Comparison of ENCODE assay signal across 8 cellular contexts in genomic region chr17:8965394-8966168, GRCh38. TPM values are rescaled to one million over a fixed set of nuclear protein-coding genes. Genes with fewer than 3 reads are reported as not detected.
DNase-seq lines count a peak whose midpoint lies in the region; ATAC-seq and TF ChIP-seq lines count a peak whose summit lies in the region.

Gene PIK3R5 (minus strand): TSS chr17:8965707. CDS start chr17:8911494, 54,213 bp downstream.

- H3K4me1 Mint-ChIP-seq in CD4-positive, alpha-beta memory T cell, result peaks cover 35 to 46% (median 39%) of the 10 kb centered on the region in 4 donors

- H3K9me3 ChIP-seq in CD4-positive, alpha-beta memory T cell (ENCODE audit: control insufficient read depth in 1 of 2, low read length in 2 of 2), result no peaks in the 10 kb centered on the region
- peaks cover 0 to 6% (median 0%) of the 10 kb centered on the region in 11 donors for H3K9me3 ChIP-seq in heart right ventricle
- peaks cover 0 to 2% (median 0%) of the 10 kb centered on the region in 3 donors for H3K9me3 ChIP-seq in skeletal muscle tissue (ENCODE audit: control insufficient read depth in 3 of 3, low read length in 3 of 3)

- peak within 1 kb of the TSS; percentile 79 for H3K27ac ChIP-seq in CD4-positive, alpha-beta memory T cell (ENCODE audit: low read depth, low read length)
- peak within 1 kb of the TSS in 8 of 10 donors; percentile 35 to 98 (median 62) for H3K27ac ChIP-seq in heart right ventricle
- peak within 1 kb of the TSS; percentile 58 for H3K27ac ChIP-seq in skeletal muscle tissue (ENCODE audit: low read depth, low read length)

- no peak within 1 kb of the TSS for H3K9ac ChIP-seq in skeletal muscle tissue (ENCODE audit: low read depth in 1 of 3, low read length in 3 of 3)

- peak within 1 kb of the TSS; percentile 97 to 100 (median 98) for H3K4me3 Mint-ChIP-seq in CD4-positive, alpha-beta memory T cell

- peak; percentile 73 to 83 (median 78) for DNase-seq in CD4-positive, alpha-beta memory T cell
- DNase-seq in NCI-H1930 (lab: John Stamatoyannopoulos, UW), result peak; percentile 59 to 75
- DNase-seq in activated T-cell treated with anti-CD3 and anti-CD28 coated beads for 1 hour (ENCODE audit: low read depth), result peak; percentile 71
- DNase-seq in heart right ventricle, result peak; percentile 24 to 63
- no peak for DNase-seq in NCI-H524 treated with DMSO at 0.1 percent for 48 hours (lab: John Stamatoyannopoulos, UW)
- no peak for DNase-seq in NCI-H510A (lab: John Stamatoyannopoulos, UW)

- H3K27ac Mint-ChIP-seq in CD4-positive, alpha-beta memory T cell, result peak within 1 kb of the TSS; percentile 92 to 100 (median 96)

- 4% methylated on average over 70 to 72 of the region's 72 CpGs for WGBS in heart right ventricle, 2 donors

- intact Hi-C loops in CD4-positive, alpha-beta memory T cell (cut with micrococcal nuclease), result loop anchor here (1.0 to 2.0 kb wide), 5 partner anchors 11 to 219 kb away; no protein-coding TSS in a partner anchor
- intact Hi-C loops in heart right ventricle (cut with DNase I), result loop anchor here in 1 of 10 donors (10.0 kb wide), 1 partner anchor 61 kb away; no protein-coding TSS in a partner anchor

- no peaks in the 10 kb centered on the region for H3K27me3 ChIP-seq in CD4-positive, alpha-beta memory T cell (ENCODE audit: insufficient read depth, low read length)
- peaks cover 8 to 75% (median 53%) of the 10 kb centered on the region in 7 donors for H3K27me3 ChIP-seq in heart right ventricle
- H3K27me3 ChIP-seq in skeletal muscle tissue (ENCODE audit: control insufficient read depth in 3 of 3, insufficient read depth in 3 of 3, low read length in 3 of 3), result peaks cover 30 to 44% (median 37%) of the 10 kb centered on the region in 3 donors

- H3K27me3 Mint-ChIP-seq in CD4-positive, alpha-beta memory T cell, result no peaks in the 10 kb centered on the region

- ATAC-seq in GM21528 (IDR thresholded peaks at IDR 0.05; ENCODE audit: low FRiP score, unreplicated experiment), result peak; percentile 58
- ATAC-seq in heart right ventricle, result peak; percentile 62 to 90 (median 78)

- peak in 1 of 9 donors; percentile 13 for TF ChIP-seq CTCF in heart right ventricle (IDR thresholded peaks at IDR 0.05)

- peaks cover 45% of the 10 kb centered on the region for H3K4me1 ChIP-seq in CD4-positive, alpha-beta memory T cell (ENCODE audit: insufficient read depth, low read length)
- H3K4me1 ChIP-seq in heart right ventricle (peaks cover 0 to 38% (median 0%) of the 10 kb centered on the region in 9 donors), skeletal muscle tissue (ENCODE audit: control insufficient read depth in 3 of 3, insufficient read depth in 3 of 3, low read length in 3 of 3) (no peaks in the 10 kb centered on the region)

- peaks cover 25 to 32% of the 10 kb centered on the region in 2 donors for H3K36me3 Mint-ChIP-seq in CD4-positive, alpha-beta memory T cell

- no peaks in the 10 kb centered on the region for H3K36me3 ChIP-seq in CD4-positive, alpha-beta memory T cell (ENCODE audit: insufficient read depth, low read length)
- no peaks in the 10 kb centered on the region for H3K36me3 ChIP-seq in heart right ventricle
- no peaks in the 10 kb centered on the region for H3K36me3 ChIP-seq in skeletal muscle tissue (ENCODE audit: control insufficient read depth in 3 of 3, insufficient read depth in 3 of 3, low read length in 3 of 3)

- CTCF ChIA-PET in CD4-positive, alpha-beta memory T cell (lab: Charles Lee; ENCODE audit: partially characterized antibody), result interaction anchor here (0.7 to 4.0 kb wide), 8 partner anchors 8 to 110 kb away, joined by 3 to 28 read pairs (median 12); no protein-coding TSS in a partner anchor

- POLR2A ChIA-PET in CD4-positive, alpha-beta memory T cell (lab: Charles Lee; ENCODE audit: partially characterized antibody), result interaction anchor here (0.7 to 16.7 kb wide), 12 partner anchors 9 to 529 kb away, joined by 3 to 509 read pairs (median 4); partner anchors contain the start of gene PIK3R6

- H3K4me3 ChIP-seq in CD4-positive, alpha-beta memory T cell (ENCODE audit: low read length in 2 of 2), result peak within 1 kb of the TSS; percentile 74 to 99
- H3K4me3 ChIP-seq in heart right ventricle (peak within 1 kb of the TSS in 9 of 10 donors; percentile 2 to 83 (median 41)), skeletal muscle tissue (ENCODE audit: low read length in 3 of 3) (peak within 1 kb of the TSS; percentile 30 to 58 (median 49))

- H3K9me3 Mint-ChIP-seq in CD4-positive, alpha-beta memory T cell, result peaks cover 1 to 10% (median 7%) of the 10 kb centered on the region in 8 donors

RNA-seq across cellular contexts. Expression of gene PIK3R5, which starts in this region (rescaled TPM):
- 10 to 100 TPM; 85.1 to 89.4 TPM for total RNA-seq in CD4-positive, alpha-beta memory T cell
- 10 to 100 TPM; 18.5 to 62.0 TPM for polyA plus RNA-seq in CD4-positive, alpha-beta memory T cell
- total RNA-seq in heart right ventricle, result 10 to 100 TPM in 1 of 10 donors, 1 to 10 TPM in 7, under 1 TPM in 2; 0.66 to 10.1 (median 2.4) TPM
- 1 to 10 TPM; 1.4 to 2.0 TPM for polyA plus RNA-seq in heart right ventricle
- 2.1 TPM for total RNA-seq in skeletal muscle tissue

Comparison
In these comparisons a context has a peak if more than half of its experiments do, and no peak if none do; other contexts are left out.
1. RNA of gene PIK3R5 (total RNA-seq): 85.1 to 89.4 TPM in CD4-positive, alpha-beta memory T cell; 0.66 to 10.1 TPM in heart right ventricle and 2.1 TPM in skeletal muscle tissue (single experiment); every median in the first group is over 4 times any median in the second.
2. RNA of gene PIK3R5 (polyA plus RNA-seq): 18.5 to 62.0 TPM in CD4-positive, alpha-beta memory T cell; 1.4 to 2.0 TPM in heart right ventricle; every median in the first group is over 4 times any median in the second.
3. DNase-seq: peak in CD4-positive, alpha-beta memory T cell (5 of 5), NCI-H1930 (2 of 2), activated T-cell treated with anti-CD3 and anti-CD28 coated beads for 1 hour (single experiment) and heart right ventricle (2 of 2); none in NCI-H524 treated with DMSO at 0.1 percent for 48 hours (single experiment) and NCI-H510A (single experiment).
4. Peak in every context shown above with its lines, with median percentiles within 50 percentile points of each other: H3K27ac ChIP-seq and H3K4me3 ChIP-seq.